ENCODE assay signal across 30 cellular contexts in the genomic region with DNA sequence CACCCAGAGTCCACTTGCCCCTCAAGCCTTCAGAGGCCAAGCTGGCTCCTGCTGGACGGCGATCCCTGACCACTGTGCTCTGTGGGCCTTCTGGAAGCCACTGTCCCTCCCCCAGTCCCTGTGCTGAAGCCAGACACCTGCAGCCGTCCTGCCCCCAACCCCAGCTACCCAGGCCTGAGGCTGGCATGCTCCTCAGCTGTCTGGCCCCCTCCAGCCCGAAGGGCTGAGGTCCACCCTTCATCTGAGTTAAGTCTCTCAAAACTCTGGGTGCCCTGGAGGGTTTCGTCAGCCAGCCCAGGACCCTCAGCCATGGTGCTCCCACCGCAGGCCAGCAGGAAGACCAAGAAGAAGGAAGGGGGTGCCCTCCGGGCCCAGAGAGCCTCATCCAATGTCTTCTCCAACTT. TPM values are rescaled to one million over a fixed set of nuclear protein-coding genes. Genes with fewer than 3 reads are reported as not detected.
DNase-seq lines count a peak whose midpoint lies in the region; ATAC-seq and TF ChIP-seq lines count a peak whose summit lies in the region.
"Had no signal": no experiment of that assay in that cellular context is flagged by ENCODE, and none has a peak within 500 bp of the region (broad histone marks: within the 10 kb centered on the region; RNA-seq: fewer than 3 reads in every experiment).

No MANE protein-coding gene starts in this region.

- H3K9me3 ChIP-seq in heart right ventricle, result no peaks in the 10 kb centered on the region
- H3K9me3 ChIP-seq: adrenal gland, body of pancreas, thoracic aorta had no signal

- WGBS in heart right ventricle, 2 donors, result 82 to 83% methylated on average over 7 of the region's 7 CpGs

- peaks cover 0 to 5% (median 0%) of the 10 kb centered on the region in 9 donors for H3K36me3 ChIP-seq in heart right ventricle
- H3K36me3 ChIP-seq: adrenal gland, neural progenitor cell, thoracic aorta, WERI-Rb-1 had no signal

- no peak for TF ChIP-seq CTCF in heart right ventricle (IDR thresholded peaks at IDR 0.05)
- no peak for TF ChIP-seq CTCF in nephron (IDR thresholded peaks at IDR 0.05; ENCODE audit: unreplicated experiment in 3 of 3)

- peaks cover 9 to 42% (median 30%) of the 10 kb centered on the region in 9 donors for H3K4me1 ChIP-seq in heart right ventricle

- peaks cover 1% of the 10 kb centered on the region for H3K36me3 Mint-ChIP-seq in nephron (ENCODE audit: low read depth)
- peaks cover 0 to 2% of the 10 kb centered on the region in 2 donors for H3K36me3 Mint-ChIP-seq in activated T-cell treated with anti-CD3 and anti-CD28 coated beads, Interleukin-2, amount 50 U/mL, for 72 hours (ENCODE audit: insufficient read depth in 2 of 2)
- H3K36me3 Mint-ChIP-seq: neural progenitor cell had no signal

- peak overlapping the region in 1 of 3 experiments; percentile 59 for H3K27ac Mint-ChIP-seq in nephron
- H3K27ac Mint-ChIP-seq in activated T-cell treated with anti-CD3 and anti-CD28 coated beads, Interleukin-2, amount 50 U/mL, for 72 hours, result no peak overlapping the region
- H3K27ac Mint-ChIP-seq: activated T-cell treated with anti-CD3 and anti-CD28 coated beads, Interleukin-2, amount 50 U/mL, for 24 hours; CD8-positive, alpha-beta T cell; neural progenitor cell had no signal

- no peak for ATAC-seq in Right ventricle myocardium inferior
- no peak for ATAC-seq in heart right ventricle
- ATAC-seq in activated T-cell treated with anti-CD3 and anti-CD28 coated beads, Interleukin-2, amount 50 U/mL, for 72 hours (replicated peaks in 1 of 2), result no peak
- ATAC-seq: body of pancreas; CD8-positive, alpha-beta T cell; right cardiac atrium; stimulated activated naive CD8-positive, alpha-beta T cell treated with anti-CD3 and anti-CD28 coated beads, Interleukin-15, Interleukin-2, amounts not matched to agents 100 U/mL and 50 U/mL, for 24 hours had no signal

- H3K27me3 ChIP-seq in heart right ventricle, result no peaks in the 10 kb centered on the region
- H3K27me3 ChIP-seq: adrenal gland, body of pancreas, dorsolateral prefrontal cortex had no signal

- H3K4me3 Mint-ChIP-seq in nephron, result peak overlapping the region; percentile 53 to 82 (median 76)
- H3K4me3 Mint-ChIP-seq in activated T-cell treated with anti-CD3 and anti-CD28 coated beads, Interleukin-2, amount 50 U/mL, for 72 hours, result no peak overlapping the region
- H3K4me3 Mint-ChIP-seq: activated T-cell treated with anti-CD3 and anti-CD28 coated beads, Interleukin-2, amount 50 U/mL, for 24 hours; CD8-positive, alpha-beta T cell had no signal

- peaks cover 16% of the 10 kb centered on the region for H3K4me1 Mint-ChIP-seq in nephron
- H3K4me1 Mint-ChIP-seq in activated T-cell treated with anti-CD3 and anti-CD28 coated beads, Interleukin-2, amount 50 U/mL, for 72 hours (ENCODE audit: low read depth), result peaks cover 9% of the 10 kb centered on the region

- H3K9me3 Mint-ChIP-seq in nephron, result no peaks in the 10 kb centered on the region
- no peaks in the 10 kb centered on the region for H3K9me3 Mint-ChIP-seq in activated T-cell treated with anti-CD3 and anti-CD28 coated beads, Interleukin-2, amount 50 U/mL, for 72 hours
- H3K9me3 Mint-ChIP-seq: activated T-cell treated with anti-CD3 and anti-CD28 coated beads, Interleukin-2, amount 50 U/mL, for 24 hours; CD8-positive, alpha-beta T cell; neural progenitor cell had no signal

- peaks cover 7% of the 10 kb centered on the region for H3K27me3 Mint-ChIP-seq in nephron (ENCODE audit: low read depth)
- no peaks in the 10 kb centered on the region for H3K27me3 Mint-ChIP-seq in activated T-cell treated with anti-CD3 and anti-CD28 coated beads, Interleukin-2, amount 50 U/mL, for 72 hours (ENCODE audit: low read depth)
- H3K27me3 Mint-ChIP-seq: activated T-cell treated with anti-CD3 and anti-CD28 coated beads, Interleukin-2, amount 50 U/mL, for 24 hours had no signal

- DNase-seq in Right ventricle myocardium inferior (ENCODE audit: missing footprints), result peak; percentile 56
- DNase-seq in heart right ventricle, result no peak
- DNase-seq in caudate nucleus (lab: John Stamatoyannopoulos, UW), result no peak
- no peak for DNase-seq in MV-4-11 (lab: John Stamatoyannopoulos, UW)
- no peak for DNase-seq in activated T-cell treated with anti-CD3 and anti-CD28 coated beads, Interleukin-2, amount 50 U/mL, for 72 hours
- DNase-seq in NCI-H1436 treated with DMSO at 0.1 percent for 48 hours (lab: John Stamatoyannopoulos, UW), result no peak
- DNase-seq in COR-L47 (lab: John Stamatoyannopoulos, UW), result no peak
- DNase-seq: activated T-cell treated with anti-CD3 and anti-CD28 coated beads, Interleukin-2, amount 50 U/mL, for 24 hours; CD8-positive, alpha-beta T cell; cerebellar nuclear complex; DMS153; islet precursor cell; KBM-7; MM.1S; NCI-H2107; NCI-H446; SHP77 treated with DMSO at 0.1 percent for 48 hours; stimulated activated naive CD8-positive, alpha-beta T cell treated with anti-CD3 and anti-CD28 coated beads, Interleukin-15, Interleukin-2, amounts not matched to agents 100 U/mL and 50 U/mL, for 24 hours; SW 1271; T1000; WERI-Rb-1 had no signal

- H3K4me3 ChIP-seq in heart right ventricle, result no peak overlapping the region
- H3K4me3 ChIP-seq: adrenal gland, body of pancreas, dorsolateral prefrontal cortex, neural progenitor cell, thoracic aorta had no signal

- H3K27ac ChIP-seq in heart right ventricle, result no peak overlapping the region
- H3K27ac ChIP-seq in caudate nucleus (ENCODE audit: low read depth, low read length), result peak overlapping the region; percentile 28
- H3K27ac ChIP-seq: body of pancreas, neural progenitor cell, thoracic aorta, WERI-Rb-1 had no signal

- intact Hi-C loops in Right ventricle myocardium inferior (cut with DNase I) (no loop called here), heart right ventricle (cut with DNase I) (no loop called here)

RNA-seq across cellular contexts. Expression of a gene that starts 4.0 kb away (rescaled TPM):
- total RNA-seq in Right ventricle myocardium inferior, result 3.9 TPM
- 1 to 10 TPM; 4.0 to 7.5 (median 6.1) TPM for total RNA-seq in heart right ventricle
- 1 to 10 TPM; 3.3 to 8.1 TPM for polyA plus RNA-seq in heart right ventricle
- total RNA-seq in activated T-cell treated with anti-CD3 and anti-CD28 coated beads, Interleukin-2, amount 50 U/mL, for 72 hours, result 10 to 100 TPM; 21.3 TPM

RNA-seq across cellular contexts. Expression of a gene that starts 4.3 kb away (rescaled TPM):
- 1,162 TPM for total RNA-seq in Right ventricle myocardium inferior
- total RNA-seq in heart right ventricle, result 1,000 to 10,000 TPM in 5 of 10 donors, 100 to 1,000 TPM in 5; 651 to 1,196 (median 982) TPM
- 1,000 to 10,000 TPM in 1 of 2 donors, 100 to 1,000 TPM in 1; 999 to 4,239 TPM for polyA plus RNA-seq in heart right ventricle
- total RNA-seq in activated T-cell treated with anti-CD3 and anti-CD28 coated beads, Interleukin-2, amount 50 U/mL, for 72 hours, result 100 to 1,000 TPM; 108 to 125 TPM

RNA-seq across cellular contexts. Expression of a gene that starts 10.6 kb away (rescaled TPM):
- total RNA-seq in Right ventricle myocardium inferior, result 17.3 TPM
- total RNA-seq in heart right ventricle, result 10 to 100 TPM in 9 of 10 donors, 1 to 10 TPM in 1; 9.8 to 16.9 (median 12.3) TPM
- polyA plus RNA-seq in heart right ventricle, result 10 to 100 TPM in 1 of 2 donors, 1 to 10 TPM in 1; 8.8 to 28.5 TPM
- total RNA-seq in activated T-cell treated with anti-CD3 and anti-CD28 coated beads, Interleukin-2, amount 50 U/mL, for 72 hours, result under 1 TPM; 0.29 to 0.37 TPM
- total RNA-seq: H4 had no signal

RNA-seq across cellular contexts. Expression of a gene that starts 27.3 kb away (rescaled TPM):
- total RNA-seq in Right ventricle myocardium inferior (21.7 TPM), heart right ventricle (10 to 100 TPM; 17.5 to 26.1 (median 20.9) TPM)
- polyA plus RNA-seq in heart right ventricle, result 10 to 100 TPM; 21.7 to 50.8 TPM
- 10 to 100 TPM; 31.5 to 35.5 TPM for total RNA-seq in activated T-cell treated with anti-CD3 and anti-CD28 coated beads, Interleukin-2, amount 50 U/mL, for 72 hours

RNA-seq across cellular contexts. Expression of a gene that starts 53.0 kb away (rescaled TPM):
- 1.7 TPM for total RNA-seq in Right ventricle myocardium inferior
- 1 to 10 TPM; 1.8 to 6.2 (median 4.4) TPM for total RNA-seq in heart right ventricle
- polyA plus RNA-seq in heart right ventricle, result 1 to 10 TPM in 1 of 2 donors, under 1 TPM in 1; 0.73 to 2.0 TPM
- 10 to 100 TPM; 14.0 to 18.9 TPM for total RNA-seq in activated T-cell treated with anti-CD3 and anti-CD28 coated beads, Interleukin-2, amount 50 U/mL, for 72 hours
- total RNA-seq: H4, HT-29 had no signal

Comparison
In these comparisons a context has a peak if more than half of its experiments do, and no peak if none do; other contexts are left out.
1. H3K4me3 Mint-ChIP-seq: peak in nephron (3 of 3); none in activated T-cell treated with anti-CD3 and anti-CD28 coated beads, Interleukin-2, amount 50 U/mL, for 72 hours (0 of 2).
2. RNA of a gene that starts 10.6 kb away (total RNA-seq): 17.3 TPM in Right ventricle myocardium inferior (single experiment) and 9.8 to 16.9 TPM in heart right ventricle; 0.29 to 0.37 TPM in activated T-cell treated with anti-CD3 and anti-CD28 coated beads, Interleukin-2, amount 50 U/mL, for 72 hours; every median in the first group is over 4 times any median in the second.